In the genomic region with DNA sequence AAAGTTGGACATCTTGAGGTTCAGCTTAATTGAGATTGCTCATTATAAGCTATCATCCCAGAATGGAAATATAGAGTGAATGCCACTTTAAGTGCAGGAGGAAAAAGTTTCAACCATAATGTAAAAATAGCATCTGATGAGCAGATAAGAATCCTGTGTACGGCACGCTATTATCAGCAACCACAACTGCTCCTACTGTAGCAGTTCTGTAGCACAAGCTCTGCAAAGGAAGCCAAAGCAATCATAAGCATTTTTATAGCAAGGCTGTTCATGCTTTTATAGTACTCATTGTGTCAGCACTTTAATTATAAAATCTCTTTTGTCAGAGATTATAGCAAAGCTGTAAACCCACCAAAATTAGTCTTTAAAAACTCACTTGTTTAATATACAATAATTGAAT, we compare ENCODE assay signal across 23 cellular contexts.
"Had no signal": no experiment of that assay in that cellular context is flagged by ENCODE, and none has a peak within 500 bp of the region (broad histone marks: within the 10 kb centered on the region; RNA-seq: fewer than 3 reads in every experiment).

No MANE protein-coding gene starts in this region.

- DNase-seq: activated B cell treated with CpG ODN at 0.5 μM for 24 hours; activated CD4-positive, alpha-beta memory T cell treated with anti-CD3 and anti-CD28 coated beads, Interleukin-2, amount 10 ng/mL, durations not matched to agents 7 days and 5 days; activated CD4-positive, alpha-beta T cell treated with anti-CD3 and anti-CD28 coated beads for 48 hours; activated CD8-positive, alpha-beta memory T cell treated with anti-CD3 and anti-CD28 coated beads, Interleukin-2, amount 10 ng/mL, durations not matched to agents 7 days and 5 days; activated naive CD4-positive, alpha-beta T cell; activated naive CD8-positive, alpha-beta T cell treated with anti-CD3 and anti-CD28 coated beads for 36 hours; amniotic stem cell; dermis blood vessel endothelial cell; effector memory CD4-positive, alpha-beta T cell; esophagus squamous epithelium; lower lobe of right lung; natural killer cell; ovary; right lobe of liver; stimulated activated CD4-positive, alpha-beta T cell treated with anti-CD3 and anti-CD28 coated beads, Interleukin-4, amount 100 ng/mL, for 1 hour; stimulated activated naive CD8-positive, alpha-beta T cell treated with anti-CD3 and anti-CD28 coated beads, Interleukin-15, amount 100 ng/mL, for 72 hours; transverse colon had no signal

- H3K27me3 ChIP-seq: esophagus squamous epithelium, ovary, right lobe of liver, suprapubic skin, transverse colon, vagina had no signal

- FAIRE-seq: endothelial cell of umbilical vein, islet of Langerhans had no signal

- ATAC-seq: activated CD8-positive, alpha-beta memory T cell treated with anti-CD3 and anti-CD28 coated beads, Interleukin-2, amount 10 ng/mL, durations not matched to agents 7 days and 5 days; activated T-helper 17 cell treated with anti-CD3 and anti-CD28 coated beads, Interleukin-2, amount 50 U/mL, for 72 hours; lower lobe of right lung; natural killer cell; right lobe of liver; stimulated activated naive CD8-positive, alpha-beta T cell treated with anti-CD3 and anti-CD28 coated beads, Interleukin-15, amount 100 ng/mL, for 72 hours had no signal

- H3K9me3 ChIP-seq: esophagus squamous epithelium, lower lobe of right lung, ovary, right lobe of liver, suprapubic skin, vagina had no signal

- H3K4me1 ChIP-seq: esophagus squamous epithelium, lower lobe of right lung, right lobe of liver, suprapubic skin, transverse colon, vagina had no signal

- H3K4me2 ChIP-seq: smooth muscle cell had no signal

- H3K4me3 ChIP-seq: esophagus squamous epithelium, lower lobe of right lung, ovary, right lobe of liver, smooth muscle cell, suprapubic skin, transverse colon, vagina had no signal

- H3K27ac ChIP-seq: esophagus squamous epithelium, lower lobe of right lung, ovary, right lobe of liver, suprapubic skin, transverse colon, vagina had no signal

- H3K36me3 ChIP-seq: esophagus squamous epithelium, lower lobe of right lung, ovary, right lobe of liver, suprapubic skin, transverse colon, vagina had no signal
